6 cellular contexts compared by ENCODE assay signal in the genomic region with DNA sequence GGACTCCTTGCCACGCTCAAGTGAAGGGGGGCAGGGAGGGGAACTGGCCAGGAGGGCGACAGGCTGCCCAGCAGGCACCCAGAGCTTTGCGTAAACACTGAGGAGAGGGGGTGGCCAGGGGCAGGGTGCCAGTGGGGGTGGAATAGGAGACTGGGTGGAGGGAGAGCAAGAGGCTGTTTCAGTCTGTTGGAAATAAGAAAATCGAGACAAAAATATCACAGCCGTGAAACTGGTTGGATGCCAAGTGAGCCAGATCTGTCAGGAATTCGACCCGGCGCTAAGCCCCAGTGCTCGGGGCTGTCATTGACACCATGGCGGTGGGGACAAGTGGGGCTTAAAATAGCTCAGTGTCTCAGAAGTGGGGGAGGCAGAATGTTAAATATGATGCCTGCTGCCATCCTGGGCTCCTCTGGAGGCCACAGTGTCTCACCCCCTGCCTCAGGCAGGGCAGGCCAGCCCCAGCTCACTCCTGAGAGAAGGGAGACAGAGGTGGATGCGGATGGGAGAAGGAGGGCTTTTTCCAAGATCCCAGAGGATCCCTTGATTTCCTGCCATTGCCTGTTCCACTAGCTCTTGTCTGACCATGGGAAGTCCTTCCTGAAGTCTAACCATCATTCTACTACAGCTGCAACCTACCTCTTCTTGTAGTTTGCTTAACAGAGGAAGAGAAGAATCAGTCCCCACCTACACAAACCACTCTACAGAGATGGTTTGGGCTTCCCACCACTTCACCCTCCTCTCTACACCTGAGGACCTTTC. TPM values are rescaled to one million over a fixed set of nuclear protein-coding genes. Genes with fewer than 3 reads are reported as not detected.
DNase-seq lines count a peak whose midpoint lies in the region; ATAC-seq, FAIRE-seq and TF ChIP-seq lines count a peak whose summit lies in the region.

No MANE protein-coding gene starts in this region.

- no peak for FAIRE-seq in H54 (lab: Jason Lieb, UNC)

- no peak for ATAC-seq in CD4-positive, alpha-beta T cell (ENCODE audit: poor library complexity)
- ATAC-seq in left lung = peak; percentile 49

- no peak for TF ChIP-seq CTCF in CD4-positive, alpha-beta T cell (IDR thresholded peaks at IDR 0.05)
- TF ChIP-seq CTCF in RWPE1 (conservative IDR thresholded peaks at IDR 0.05; ENCODE audit: low read depth) (no peak), left lung (IDR thresholded peaks at IDR 0.05) (no peak)

- no peak for TF ChIP-seq POLR2A in H54 (IDR thresholded peaks at IDR 0.05; ENCODE audit: low read depth, low read length)

- no peaks in the 10 kb centered on the region for H3K9me3 ChIP-seq in CD4-positive, alpha-beta T cell (ENCODE audit: control insufficient read depth, low read length)
- no peaks in the 10 kb centered on the region for H3K9me3 ChIP-seq in left lung

- H3K9me3 Mint-ChIP-seq in CD4-positive, alpha-beta T cell = no peaks in the 10 kb centered on the region

- peaks cover 0 to 12% of the 10 kb centered on the region in 2 donors for H3K36me3 ChIP-seq in left lung

- H3K4me3 ChIP-seq in left lung = no peak overlapping the region

- no peak overlapping the region for H3K4me3 Mint-ChIP-seq in CD4-positive, alpha-beta T cell

- H3K27ac Mint-ChIP-seq in CD4-positive, alpha-beta T cell = peak overlapping the region; percentile 91

- H3K36me3 Mint-ChIP-seq in CD4-positive, alpha-beta T cell (ENCODE audit: low read depth) = peaks cover 24% of the 10 kb centered on the region

- no peaks in the 10 kb centered on the region for H3K27me3 Mint-ChIP-seq in CD4-positive, alpha-beta T cell

- no peak overlapping the region for H3K27ac ChIP-seq in CD4-positive, alpha-beta T cell (ENCODE audit: low read depth, low read length)
- H3K27ac ChIP-seq in RWPE1 = peak overlapping the region; percentile 19; the same call in 1 of the 2 replicates
- no peak overlapping the region for H3K27ac ChIP-seq in left lung

- POLR2A ChIA-PET in CD4-positive, alpha-beta T cell (lab: Charles Lee) = interaction anchor here (5.3 kb wide), 1 partner anchor 10 kb away, joined by 23 read pairs; the partner anchor contains the start of gene PGAP3
- POLR2A ChIA-PET in RWPE1 (lab: Yijun Ruan, JAX; ENCODE audit: low non-redundant PET) = no interaction called here

- no peaks in the 10 kb centered on the region for H3K27me3 ChIP-seq in CD4-positive, alpha-beta T cell (ENCODE audit: control insufficient read depth, insufficient read depth, low read length)
- H3K27me3 ChIP-seq in left lung = no peaks in the 10 kb centered on the region

- H3K4me1 Mint-ChIP-seq in CD4-positive, alpha-beta T cell (ENCODE audit: low read depth) = peaks cover 57% of the 10 kb centered on the region

- intact Hi-C loops in CD4-positive, alpha-beta T cell (cut with DNase I, micrococcal nuclease) = loop anchor here in 1 of 2 experiments (5.0 kb wide), 1 partner anchor 55 kb away; the partner anchor contains the start of gene MIEN1
- intact Hi-C loops in left lung (cut with DNase I) = no loop called here

- CTCF ChIA-PET in CD4-positive, alpha-beta T cell (lab: Charles Lee) = interaction anchor here (1.4 to 2.3 kb wide), 2 partner anchors 10 to 24 kb away, joined by 3 to 9 read pairs; partner anchors contain the start of gene PGAP3
- CTCF ChIA-PET in RWPE1 (lab: Yijun Ruan, JAX) = interaction anchor here (0.7 to 1.1 kb wide), 2 partner anchors 11 to 16 kb away, joined by 3 read pairs; no protein-coding TSS in a partner anchor

- peaks cover 19 to 22% of the 10 kb centered on the region in 2 donors for H3K4me1 ChIP-seq in left lung

- no peak for DNase-seq in CD4-positive, alpha-beta T cell
- DNase-seq in RWPE1 (ENCODE audit: low spot score) (no peak), left lung (peak; percentile 51 to 75), H54 (ENCODE audit: insufficient read length, low spot score) (no peak)
- no peak for DNase-seq in stimulated activated CD4-positive, alpha-beta T cell treated with anti-CD3 and anti-CD28 coated beads, Interleukin-4, amount 100 ng/mL, for 1 hour
- no peak for DNase-seq in stimulated activated CD4-positive, alpha-beta T cell treated with anti-CD3 and anti-CD28 coated beads, Interleukin-4, amount 100 ng/mL, for 24 hours

RNA-seq across cellular contexts. Expression of gene PNMT, which starts 9.5 kb away (rescaled TPM):
- total RNA-seq in CD4-positive, alpha-beta T cell = under 1 TPM in 1 of 2 experiments, not detected in 1; 0.47 TPM
- total RNA-seq in left lung = under 1 TPM; 0.38 to 0.58 TPM

RNA-seq across cellular contexts. Expression of gene PGAP3, which starts 10.1 kb away (rescaled TPM):
- 10 to 100 TPM; 26.1 to 30.7 TPM for total RNA-seq in CD4-positive, alpha-beta T cell
- 10 to 100 TPM; 17.2 to 32.9 TPM for total RNA-seq in left lung

RNA-seq across cellular contexts. Expression of gene TCAP, which starts 12.6 kb away (rescaled TPM):
- 1 to 10 TPM; 6.4 TPM for total RNA-seq in CD4-positive, alpha-beta T cell
- total RNA-seq in left lung = 1 to 10 TPM; 2.0 to 2.6 TPM

RNA-seq across cellular contexts. Expression of gene ERBB2, which starts 22.1 kb away (rescaled TPM):
- total RNA-seq in CD4-positive, alpha-beta T cell = 1 to 10 TPM; 2.4 to 4.6 TPM
- 100 to 1,000 TPM in 1 of 2 donors, 10 to 100 TPM in 1; 65.1 to 137 TPM for total RNA-seq in left lung

RNA-seq across cellular contexts. Expression of gene STARD3, which starts 40.8 kb away (rescaled TPM):
- 10 to 100 TPM; 96.5 to 99.9 TPM for total RNA-seq in CD4-positive, alpha-beta T cell
- 10 to 100 TPM; 57.2 to 66.1 TPM for total RNA-seq in left lung

Comparison
In these comparisons a context has a peak if more than half of its experiments do, and no peak if none do; other contexts are left out.
1. DNase-seq: peak in left lung (2 of 2); none in CD4-positive, alpha-beta T cell (0 of 10), RWPE1 (single experiment), stimulated activated CD4-positive, alpha-beta T cell treated with anti-CD3 and anti-CD28 coated beads, Interleukin-4, amount 100 ng/mL, for 1 hour (single experiment), stimulated activated CD4-positive, alpha-beta T cell treated with anti-CD3 and anti-CD28 coated beads, Interleukin-4, amount 100 ng/mL, for 24 hours (single experiment) and H54 (single experiment).